1 cellular context compared by ENCODE assay signal in the genomic region with DNA sequence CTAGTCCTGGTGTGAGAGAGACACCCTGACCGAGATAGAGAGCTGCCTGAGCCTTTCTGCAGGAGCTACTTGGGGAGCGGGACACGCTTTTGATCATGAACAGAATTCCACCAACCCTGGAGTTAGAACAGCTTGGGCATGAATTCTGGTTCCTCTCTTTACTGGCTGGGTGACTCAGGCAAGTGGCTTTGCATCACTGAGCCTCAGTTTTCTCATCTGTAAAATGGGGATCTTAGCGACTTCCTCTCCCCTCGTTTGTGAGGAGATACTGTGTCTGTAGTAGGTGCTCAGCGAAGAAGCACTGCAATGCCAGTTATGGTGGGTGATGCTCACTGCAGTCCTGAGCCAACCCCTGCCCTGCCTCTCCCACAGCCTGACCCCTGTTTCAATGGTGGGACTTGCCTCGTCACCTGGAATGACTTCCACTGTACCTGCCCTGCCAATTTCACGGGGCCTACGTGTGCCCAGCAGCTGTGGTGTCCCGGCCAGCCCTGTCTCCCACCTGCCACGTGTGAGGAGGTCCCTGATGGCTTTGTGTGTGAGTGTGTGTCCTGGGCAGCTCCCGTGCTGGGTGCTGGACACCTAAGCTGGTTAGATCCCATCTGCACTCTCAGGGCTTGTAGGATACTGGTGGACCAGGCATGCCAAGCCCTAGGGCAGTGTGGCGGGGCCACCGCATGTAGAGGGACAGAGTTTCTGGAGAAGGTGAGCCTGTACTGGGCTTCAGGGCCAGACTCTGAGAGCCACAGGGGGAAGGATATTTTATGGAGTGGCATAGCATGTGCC.
TF ChIP-seq lines count a peak whose summit lies in the region.

No MANE protein-coding gene starts in this region.

TF ChIP-seq in H1, 55 proteins besides CTCF, POLR2A, EP300 and RAD21:
- TF ChIP-seq CHD2 (IDR thresholded peaks at IDR 0.05; ENCODE audit: low read length) (no peak), JUND (IDR thresholded peaks at IDR 0.05; ENCODE audit: low read length) (no peak), GABPA (IDR thresholded peaks at IDR 0.05; ENCODE audit: borderline replicate concordance, insufficient read depth, low read length) (no peak), SRF (IDR thresholded peaks at IDR 0.05; ENCODE audit: low read depth, low read length) (no peak), ATF3 (IDR thresholded peaks at IDR 0.05; ENCODE audit: insufficient read depth, low read depth, low read length) (no peak), BRCA1 (IDR thresholded peaks at IDR 0.05; ENCODE audit: low read depth, low read length) (no peak), TCF12 (IDR thresholded peaks at IDR 0.05; ENCODE audit: low read depth, low read length) (no peak), CBX8 (IDR thresholded peaks at IDR 0.05; ENCODE audit: borderline replicate concordance, low read depth, low read length) (no peak), POU5F1 (IDR thresholded peaks at IDR 0.05; ENCODE audit: low read depth, low read length) (no peak), CHD7 (IDR thresholded peaks at IDR 0.05; ENCODE audit: insufficient replicate concordance, low read length) (no peak)
- TF ChIP-seq, protein P1, sequence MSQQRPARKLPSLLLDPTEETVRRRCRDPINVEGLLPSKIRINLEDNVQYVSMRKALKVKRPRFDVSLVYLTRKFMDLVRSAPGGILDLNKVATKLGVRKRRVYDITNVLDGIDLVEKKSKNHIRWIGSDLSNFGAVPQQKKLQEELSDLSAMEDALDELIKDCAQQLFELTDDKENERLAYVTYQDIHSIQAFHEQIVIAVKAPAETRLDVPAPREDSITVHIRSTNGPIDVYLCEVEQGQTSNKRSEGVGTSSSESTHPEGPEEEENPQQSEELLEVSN (IDR thresholded peaks at IDR 0.05) = no peak
- TF ChIP-seq, protein P2, sequence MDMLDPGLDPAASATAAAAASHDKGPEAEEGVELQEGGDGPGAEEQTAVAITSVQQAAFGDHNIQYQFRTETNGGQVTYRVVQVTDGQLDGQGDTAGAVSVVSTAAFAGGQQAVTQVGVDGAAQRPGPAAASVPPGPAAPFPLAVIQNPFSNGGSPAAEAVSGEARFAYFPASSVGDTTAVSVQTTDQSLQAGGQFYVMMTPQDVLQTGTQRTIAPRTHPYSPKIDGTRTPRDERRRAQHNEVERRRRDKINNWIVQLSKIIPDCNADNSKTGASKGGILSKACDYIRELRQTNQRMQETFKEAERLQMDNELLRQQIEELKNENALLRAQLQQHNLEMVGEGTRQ (IDR thresholded peaks at IDR 0.05; ENCODE audit: low read length) = no peak
